ENCODE assay signal across 1 cellular context in the genomic region with DNA sequence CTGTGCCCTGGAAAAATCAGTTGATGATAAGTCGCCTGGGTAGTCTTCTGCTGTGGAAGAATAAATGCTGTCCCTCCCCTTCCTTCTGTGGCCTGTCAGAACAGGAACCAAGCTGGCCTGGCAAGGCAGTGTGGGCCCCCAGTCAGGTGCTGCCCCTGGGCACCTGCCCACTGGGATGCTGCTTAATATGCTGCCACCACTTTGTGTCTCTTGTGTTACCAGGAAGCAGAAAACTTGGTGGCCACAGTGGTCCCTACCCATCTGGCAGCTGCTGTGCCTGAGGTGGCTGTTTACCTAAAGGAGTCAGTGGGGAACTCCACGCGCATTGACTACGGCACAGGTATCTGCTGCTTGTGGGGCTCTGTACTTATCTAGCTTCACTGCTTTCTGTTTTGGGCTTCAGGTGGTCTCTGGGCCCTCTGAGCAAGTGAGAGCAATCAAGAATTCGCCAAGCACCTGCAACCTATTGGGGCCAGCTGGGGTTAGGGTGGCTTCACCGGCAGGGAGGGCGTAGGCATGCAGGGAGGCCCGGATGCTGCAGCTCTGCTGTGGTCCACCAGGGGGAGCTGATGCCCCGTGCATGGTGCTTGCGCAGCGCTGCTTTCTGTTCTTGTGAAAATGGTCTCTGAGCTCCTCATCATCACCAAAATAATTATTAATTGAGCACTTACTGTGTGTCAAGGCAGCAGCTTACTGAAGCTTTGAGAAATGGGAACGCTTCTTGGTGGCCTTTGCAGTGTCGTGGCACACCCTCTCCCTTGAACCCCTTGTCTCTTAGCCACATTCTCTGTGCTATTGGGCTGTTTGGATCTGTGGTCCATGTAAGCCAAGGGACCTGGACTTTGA.
TF ChIP-seq lines count a peak whose summit lies in the region.

No MANE protein-coding gene starts in this region.

TF ChIP-seq in HCT116, 20 proteins besides CTCF, POLR2A, EP300 and RAD21 (continued from another document):
- TF ChIP-seq, protein P1, sequence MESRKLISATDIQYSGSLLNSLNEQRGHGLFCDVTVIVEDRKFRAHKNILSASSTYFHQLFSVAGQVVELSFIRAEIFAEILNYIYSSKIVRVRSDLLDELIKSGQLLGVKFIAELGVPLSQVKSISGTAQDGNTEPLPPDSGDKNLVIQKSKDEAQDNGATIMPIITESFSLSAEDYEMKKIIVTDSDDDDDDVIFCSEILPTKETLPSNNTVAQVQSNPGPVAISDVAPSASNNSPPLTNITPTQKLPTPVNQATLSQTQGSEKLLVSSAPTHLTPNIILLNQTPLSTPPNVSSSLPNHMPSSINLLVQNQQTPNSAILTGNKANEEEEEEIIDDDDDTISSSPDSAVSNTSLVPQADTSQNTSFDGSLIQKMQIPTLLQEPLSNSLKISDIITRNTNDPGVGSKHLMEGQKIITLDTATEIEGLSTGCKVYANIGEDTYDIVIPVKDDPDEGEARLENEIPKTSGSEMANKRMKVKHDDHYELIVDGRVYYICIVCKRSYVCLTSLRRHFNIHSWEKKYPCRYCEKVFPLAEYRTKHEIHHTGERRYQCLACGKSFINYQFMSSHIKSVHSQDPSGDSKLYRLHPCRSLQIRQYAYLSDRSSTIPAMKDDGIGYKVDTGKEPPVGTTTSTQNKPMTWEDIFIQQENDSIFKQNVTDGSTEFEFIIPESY (IDR thresholded peaks at IDR 0.05; ENCODE audit: extremely low read depth, insufficient replicate concordance, low read length), result no peak
- no peak for TF ChIP-seq SIN3A (IDR thresholded peaks at IDR 0.05; ENCODE audit: low read depth)
- no peak for TF ChIP-seq CEBPB (IDR thresholded peaks at IDR 0.05; ENCODE audit: low read depth)
- TF ChIP-seq EGR1 (IDR thresholded peaks at IDR 0.05; ENCODE audit: low read depth), result no peak
- TF ChIP-seq CBX3 (IDR thresholded peaks at IDR 0.05; ENCODE audit: low read depth), result no peak
- no peak for TF ChIP-seq FOSL1 (IDR thresholded peaks at IDR 0.05; ENCODE audit: low read depth)
- TF ChIP-seq TCF7L2 (IDR thresholded peaks at IDR 0.05; ENCODE audit: borderline replicate concordance, extremely low read depth, insufficient read depth, insufficient read length), result no peak
- TF ChIP-seq EZH2phosphoT487 (IDR thresholded peaks at IDR 0.05; ENCODE audit: borderline replicate concordance), result no peak
